Comparison of ENCODE assay signal across 13 cellular contexts in genomic region chr2:59654753-59655152, GRCh38.
"Had no signal": no experiment of that assay in that cellular context is flagged by ENCODE, and none has a peak within 500 bp of the region (broad histone marks: within the 10 kb centered on the region; RNA-seq: fewer than 3 reads in every experiment).

No MANE protein-coding gene starts in this region.

- H3K4me3 ChIP-seq: right lobe of liver, smooth muscle cell, transverse colon had no signal

- H3K4me1 Mint-ChIP-seq: activated CD4-positive, alpha-beta memory T cell treated with anti-CD3 and anti-CD28 coated beads, Interleukin-2, amount 10 ng/mL, durations not matched to agents 7 days and 5 days; activated naive CD4-positive, alpha-beta T cell treated with anti-CD3 and anti-CD28 coated beads, Interleukin-2, amount 10 ng/mL, durations not matched to agents 7 days and 5 days; neural crest cell had no signal

- H3K27ac ChIP-seq: right lobe of liver had no signal

- DNase-seq: activated CD4-positive, alpha-beta memory T cell treated with anti-CD3 and anti-CD28 coated beads, Interleukin-2, amount 10 ng/mL, durations not matched to agents 7 days and 5 days; activated CD4-positive, alpha-beta T cell treated with anti-CD3 and anti-CD28 coated beads for 4 hours; activated naive CD4-positive, alpha-beta T cell treated with anti-CD3 and anti-CD28 coated beads, Interleukin-2, amount 10 ng/mL, durations not matched to agents 7 days and 5 days; activated T-cell treated with anti-CD3 and anti-CD28 coated beads, Interleukin-2, amount 50 U/mL, for 24 hours; caudate nucleus; foreskin melanocyte; right lobe of liver; stimulated activated naive CD8-positive, alpha-beta T cell treated with anti-CD3 and anti-CD28 coated beads, Interleukin-15, Interleukin-2, amounts not matched to agents 100 U/mL and 50 U/mL, for 24 hours; T-helper 2 cell; transverse colon had no signal

- ATAC-seq: right lobe of liver; stimulated activated naive CD8-positive, alpha-beta T cell treated with anti-CD3 and anti-CD28 coated beads, Interleukin-15, Interleukin-2, amounts not matched to agents 100 U/mL and 50 U/mL, for 24 hours had no signal

- H3K36me3 Mint-ChIP-seq: activated naive CD4-positive, alpha-beta T cell treated with anti-CD3 and anti-CD28 coated beads, Interleukin-2, amount 10 ng/mL, durations not matched to agents 7 days and 5 days; mesothelial cell of epicardium had no signal

- H3K27me3 Mint-ChIP-seq: activated CD4-positive, alpha-beta memory T cell treated with anti-CD3 and anti-CD28 coated beads, Interleukin-2, amount 10 ng/mL, durations not matched to agents 7 days and 5 days; activated naive CD4-positive, alpha-beta T cell treated with anti-CD3 and anti-CD28 coated beads, Interleukin-2, amount 10 ng/mL, durations not matched to agents 7 days and 5 days; activated T-cell treated with anti-CD3 and anti-CD28 coated beads, Interleukin-2, amount 50 U/mL, for 24 hours had no signal

- H3K27me3 ChIP-seq: right lobe of liver, transverse colon had no signal

- H3K9me3 ChIP-seq: right lobe of liver, transverse colon had no signal

- H3K4me1 ChIP-seq: right lobe of liver had no signal

- H3K36me3 ChIP-seq: right lobe of liver, transverse colon had no signal

- H3K9me3 Mint-ChIP-seq: activated CD4-positive, alpha-beta memory T cell treated with anti-CD3 and anti-CD28 coated beads, Interleukin-2, amount 10 ng/mL, durations not matched to agents 7 days and 5 days; activated naive CD4-positive, alpha-beta T cell treated with anti-CD3 and anti-CD28 coated beads, Interleukin-2, amount 10 ng/mL, durations not matched to agents 7 days and 5 days; activated T-cell treated with anti-CD3 and anti-CD28 coated beads, Interleukin-2, amount 50 U/mL, for 24 hours; mesothelial cell of epicardium; neural crest cell had no signal

- H3K27ac Mint-ChIP-seq: activated CD4-positive, alpha-beta memory T cell treated with anti-CD3 and anti-CD28 coated beads, Interleukin-2, amount 10 ng/mL, durations not matched to agents 7 days and 5 days; activated naive CD4-positive, alpha-beta T cell treated with anti-CD3 and anti-CD28 coated beads, Interleukin-2, amount 10 ng/mL, durations not matched to agents 7 days and 5 days; activated T-cell treated with anti-CD3 and anti-CD28 coated beads, Interleukin-2, amount 50 U/mL, for 24 hours; mesothelial cell of epicardium had no signal

- H3K4me3 Mint-ChIP-seq: activated CD4-positive, alpha-beta memory T cell treated with anti-CD3 and anti-CD28 coated beads, Interleukin-2, amount 10 ng/mL, durations not matched to agents 7 days and 5 days; activated naive CD4-positive, alpha-beta T cell treated with anti-CD3 and anti-CD28 coated beads, Interleukin-2, amount 10 ng/mL, durations not matched to agents 7 days and 5 days; activated T-cell treated with anti-CD3 and anti-CD28 coated beads, Interleukin-2, amount 50 U/mL, for 24 hours; mesothelial cell of epicardium; neural crest cell had no signal
